In the genomic region with DNA sequence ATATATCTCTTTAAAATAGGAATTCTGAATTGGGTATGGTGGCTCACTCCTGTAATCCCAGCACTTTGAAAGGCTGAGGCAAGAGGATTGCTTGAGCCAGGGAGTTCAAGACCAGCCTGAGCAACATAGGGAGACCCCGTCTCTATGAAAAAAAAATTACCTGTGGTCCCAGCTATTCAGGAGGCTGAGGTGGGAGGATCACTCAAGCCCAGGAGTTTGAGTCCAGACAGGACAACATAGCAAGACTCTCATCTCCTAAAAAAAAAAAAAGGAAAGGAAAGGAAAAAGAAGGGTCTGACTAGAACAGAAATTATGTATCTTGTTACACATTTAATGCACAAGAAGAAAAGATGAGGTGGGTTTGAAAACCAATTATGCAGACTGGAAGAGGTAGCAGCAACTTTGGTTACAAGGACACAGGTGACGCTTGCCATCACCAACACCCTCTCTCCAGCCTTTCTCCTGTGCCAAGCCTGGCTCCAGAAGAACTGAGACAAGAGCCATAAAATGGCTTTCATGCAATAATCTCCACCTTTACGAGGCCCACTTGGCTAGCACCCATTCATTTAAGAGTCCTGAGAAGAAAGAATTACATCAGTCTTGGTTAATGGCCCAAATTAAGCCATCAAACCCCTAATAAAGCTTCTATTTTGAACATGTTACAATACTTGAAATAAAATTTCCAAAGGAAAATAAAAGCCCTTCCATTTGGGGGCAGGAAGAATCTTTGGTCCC, we compare ENCODE assay signal across 20 cellular contexts. TPM values are rescaled to one million over a fixed set of nuclear protein-coding genes. Genes with fewer than 3 reads are reported as not detected.
"Had no signal": no experiment of that assay in that cellular context is flagged by ENCODE, and none has a peak within 500 bp of the region (broad histone marks: within the 10 kb centered on the region; RNA-seq: fewer than 3 reads in every experiment).

No MANE protein-coding gene starts in this region.

- DNase-seq: activated B cell treated with CpG ODN at 0.5 μM for 24 hours; activated CD4-positive, alpha-beta T cell treated with anti-CD3 and anti-CD28 coated beads for 36 hours; activated CD4-positive, alpha-beta T cell treated with anti-CD3 and anti-CD28 coated beads, Interleukin-2, amount 50 U/mL, for 4 hours; activated CD8-positive, alpha-beta memory T cell treated with anti-CD3 and anti-CD28 coated beads for 24 hours; activated CD8-positive, alpha-beta memory T cell treated with anti-CD3 and anti-CD28 coated beads, Interleukin-2, amount 50 U/mL, for 4 hours; activated T-cell treated with anti-CD3 and anti-CD28 coated beads, Interleukin-2, amount 50 U/mL, for 24 hours; central memory CD4-positive, alpha-beta T cell; effector memory CD4-positive, alpha-beta T cell; foreskin keratinocyte; kidney; natural killer cell; right cardiac atrium; stimulated activated CD4-positive, alpha-beta T cell treated with anti-CD3 and anti-CD28 coated beads, Interleukin-12 subunit alpha, Interleukin-12 subunit beta, amount 100 ng/mL, for 4 hours; stimulated activated CD4-positive, alpha-beta T cell treated with anti-CD3 and anti-CD28 coated beads, Interleukin-4, amount 100 ng/mL, for 4 hours; stimulated activated naive CD8-positive, alpha-beta T cell treated with anti-CD3 and anti-CD28 coated beads, Interleukin-15, Interleukin-2, amounts not matched to agents 100 U/mL and 50 U/mL, for 24 hours; T-helper 9 cell; upper lobe of right lung had no signal

- ATAC-seq: activated CD4-positive, alpha-beta T cell treated with anti-CD3 and anti-CD28 coated beads for 36 hours; activated naive CD4-positive, alpha-beta T cell treated with anti-CD3 and anti-CD28 coated beads, Interleukin-2, amount 50 U/mL, for 72 hours; activated T-helper 17 cell treated with anti-CD3 and anti-CD28 coated beads, Interleukin-2, amount 50 U/mL, for 72 hours; foreskin keratinocyte; left lobe of liver; natural killer cell; right cardiac atrium; stimulated activated naive CD8-positive, alpha-beta T cell treated with anti-CD3 and anti-CD28 coated beads, Interleukin-15, Interleukin-2, amounts not matched to agents 100 U/mL and 50 U/mL, for 24 hours; upper lobe of right lung had no signal

RNA-seq across cellular contexts. Expression of gene SELENBP1, which starts 4.8 kb away (rescaled TPM):
- total RNA-seq: activated B cell treated with CpG ODN at 0.5 μM for 24 hours; activated CD4-positive, alpha-beta T cell treated with anti-CD3 and anti-CD28 coated beads for 36 hours; activated naive CD4-positive, alpha-beta T cell treated with anti-CD3 and anti-CD28 coated beads, Interleukin-2, amount 50 U/mL, for 72 hours; activated T-helper 17 cell treated with anti-CD3 and anti-CD28 coated beads, Interleukin-2, amount 50 U/mL, for 72 hours; natural killer cell had no signal
